21 cellular contexts compared by ENCODE assay signal in the genomic region with DNA sequence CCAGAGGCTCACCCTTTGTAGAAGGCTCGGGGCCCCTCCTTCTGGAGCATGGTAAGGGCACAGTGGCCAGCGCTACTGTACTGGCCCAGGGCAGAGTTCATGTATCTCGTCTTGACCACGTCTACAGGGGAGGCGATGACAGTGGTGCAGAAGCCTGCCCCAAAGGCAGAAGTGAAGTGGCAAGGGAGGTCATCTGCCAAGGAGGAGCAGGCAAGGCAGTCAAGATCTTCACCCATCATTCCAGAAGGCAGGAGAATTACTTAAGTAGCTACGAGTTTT. TPM values are rescaled to one million over a fixed set of nuclear protein-coding genes. Genes with fewer than 3 reads are reported as not detected.
DNase-seq lines count a peak whose midpoint lies in the region; ATAC-seq lines count a peak whose summit lies in the region.
"Had no signal": no experiment of that assay in that cellular context is flagged by ENCODE, and none has a peak within 500 bp of the region (broad histone marks: within the 10 kb centered on the region; RNA-seq: fewer than 3 reads in every experiment).

No MANE protein-coding gene starts in this region.

- H3K4me1 Mint-ChIP-seq in activated CD4-positive, alpha-beta T cell treated with anti-CD3 and anti-CD28 coated beads, Interleukin-2, amount 10 ng/mL, durations not matched to agents 7 days and 5 days, result peaks cover 96% of the 10 kb centered on the region
- peaks cover 60 to 76% (median 68%) of the 10 kb centered on the region in 3 donors for H3K4me1 Mint-ChIP-seq in IgD-negative memory B cell
- peaks cover 45% of the 10 kb centered on the region for H3K4me1 Mint-ChIP-seq in activated naive CD8-positive, alpha-beta T cell treated with anti-CD3 and anti-CD28 coated beads, Interleukin-2, amount 10 ng/mL, durations not matched to agents 7 days and 5 days

- no peak for ATAC-seq in activated naive CD8-positive, alpha-beta T cell treated with anti-CD3 and anti-CD28 coated beads, Interleukin-2, amount 10 ng/mL, durations not matched to agents 7 days and 5 days (ENCODE audit: low read depth)
- ATAC-seq in sciatic nerve, result no peak
- ATAC-seq: A549, K562, Panc1 had no signal

- POLR2A ChIA-PET in activated CD4-positive, alpha-beta T cell treated with anti-CD3 and anti-CD28 coated beads, Interleukin-2, amount 10 ng/mL, durations not matched to agents 7 days and 5 days (lab: Charles Lee), result interaction anchor here (0.7 kb wide), 1 partner anchor 48 kb away, joined by 4 read pairs; no protein-coding TSS in a partner anchor
- POLR2A ChIA-PET in activated naive CD8-positive, alpha-beta T cell treated with anti-CD3 and anti-CD28 coated beads, Interleukin-2, amount 10 ng/mL, durations not matched to agents 7 days and 5 days (lab: Charles Lee), result interaction anchor here (6.0 kb wide), 1 partner anchor 19 kb away, joined by 36 read pairs; no protein-coding TSS in a partner anchor

- H3K27me3 Mint-ChIP-seq in activated CD4-positive, alpha-beta T cell treated with anti-CD3 and anti-CD28 coated beads, Interleukin-2, amount 10 ng/mL, durations not matched to agents 7 days and 5 days, result no peaks in the 10 kb centered on the region
- H3K27me3 Mint-ChIP-seq in IgD-negative memory B cell, result peaks cover 2% of the 10 kb centered on the region
- no peaks in the 10 kb centered on the region for H3K27me3 Mint-ChIP-seq in activated naive CD8-positive, alpha-beta T cell treated with anti-CD3 and anti-CD28 coated beads, Interleukin-2, amount 10 ng/mL, durations not matched to agents 7 days and 5 days

- intact Hi-C loops in sciatic nerve (cut with DNase I), result no loop called here

- H3K4me3 Mint-ChIP-seq in activated CD4-positive, alpha-beta T cell treated with anti-CD3 and anti-CD28 coated beads, Interleukin-2, amount 10 ng/mL, durations not matched to agents 7 days and 5 days, result peak overlapping the region; percentile 0
- peak overlapping the region; percentile 41 to 88 (median 70) for H3K4me3 Mint-ChIP-seq in IgD-negative memory B cell
- H3K4me3 Mint-ChIP-seq in activated naive CD8-positive, alpha-beta T cell treated with anti-CD3 and anti-CD28 coated beads, Interleukin-2, amount 10 ng/mL, durations not matched to agents 7 days and 5 days, result peak overlapping the region; percentile 11
- H3K4me3 Mint-ChIP-seq: endodermal cell, H9, nephron had no signal

- H3K27ac Mint-ChIP-seq in activated CD4-positive, alpha-beta T cell treated with anti-CD3 and anti-CD28 coated beads, Interleukin-2, amount 10 ng/mL, durations not matched to agents 7 days and 5 days, result peak overlapping the region; percentile 94
- H3K27ac Mint-ChIP-seq in IgD-negative memory B cell, result peak overlapping the region; percentile 80 to 97 (median 93)
- H3K27ac Mint-ChIP-seq in activated naive CD8-positive, alpha-beta T cell treated with anti-CD3 and anti-CD28 coated beads, Interleukin-2, amount 10 ng/mL, durations not matched to agents 7 days and 5 days, result peak overlapping the region; percentile 89
- H3K27ac Mint-ChIP-seq: endodermal cell, nephron had no signal

- H3K9me3 Mint-ChIP-seq in activated CD4-positive, alpha-beta T cell treated with anti-CD3 and anti-CD28 coated beads, Interleukin-2, amount 10 ng/mL, durations not matched to agents 7 days and 5 days, result no peaks in the 10 kb centered on the region
- H3K9me3 Mint-ChIP-seq in IgD-negative memory B cell, result no peaks in the 10 kb centered on the region
- H3K9me3 Mint-ChIP-seq in activated naive CD8-positive, alpha-beta T cell treated with anti-CD3 and anti-CD28 coated beads, Interleukin-2, amount 10 ng/mL, durations not matched to agents 7 days and 5 days, result no peaks in the 10 kb centered on the region
- H3K9me3 Mint-ChIP-seq: endodermal cell, H9, nephron had no signal

- H3K36me3 Mint-ChIP-seq in activated CD4-positive, alpha-beta T cell treated with anti-CD3 and anti-CD28 coated beads, Interleukin-2, amount 10 ng/mL, durations not matched to agents 7 days and 5 days (ENCODE audit: low read depth), result peaks cover 77% of the 10 kb centered on the region
- peaks cover 23% of the 10 kb centered on the region for H3K36me3 Mint-ChIP-seq in IgD-negative memory B cell
- H3K36me3 Mint-ChIP-seq in activated naive CD8-positive, alpha-beta T cell treated with anti-CD3 and anti-CD28 coated beads, Interleukin-2, amount 10 ng/mL, durations not matched to agents 7 days and 5 days, result peaks cover 50% of the 10 kb centered on the region

- CTCF ChIA-PET in activated CD4-positive, alpha-beta T cell treated with anti-CD3 and anti-CD28 coated beads, Interleukin-2, amount 10 ng/mL, durations not matched to agents 7 days and 5 days (lab: Charles Lee), result interaction anchor here (1.3 to 2.4 kb wide), 2 partner anchors 10 to 11 kb away, joined by 4 to 7 read pairs; no protein-coding TSS in a partner anchor

- DNase-seq in activated CD4-positive, alpha-beta T cell treated with anti-CD3 and anti-CD28 coated beads, Interleukin-2, amount 10 ng/mL, durations not matched to agents 7 days and 5 days, result no peak
- no peak for DNase-seq in activated CD4-positive, alpha-beta T cell treated with anti-CD3 and anti-CD28 coated beads, Interleukin-2, amount 50 U/mL, for 4 hours
- DNase-seq in activated naive CD8-positive, alpha-beta T cell treated with anti-CD3 and anti-CD28 coated beads, Interleukin-2, amount 10 ng/mL, durations not matched to agents 7 days and 5 days, result no peak
- DNase-seq in sciatic nerve (ENCODE audit: low spot score), result peak; percentile 23
- DNase-seq in NCI-H1417 treated with DMSO at 0.1 percent for 48 hours (lab: John Stamatoyannopoulos, UW), result no peak
- no peak for DNase-seq in NCI-H510A treated with DMSO at 0.1 percent for 48 hours (lab: John Stamatoyannopoulos, UW)
- DNase-seq in NCI-H1092 treated with DMSO at 0.1 percent for 48 hours (lab: John Stamatoyannopoulos, UW), result no peak
- DNase-seq: central memory CD4-positive, alpha-beta T cell; DND-41; endodermal cell; H9; islet precursor cell; NCI-H1048; NCI-H748 treated with DMSO at 0.1 percent for 48 hours; stomach had no signal

RNA-seq across cellular contexts. Expression of a gene that starts 7.2 kb away (rescaled TPM):
- total RNA-seq in activated CD4-positive, alpha-beta T cell treated with anti-CD3 and anti-CD28 coated beads, Interleukin-2, amount 10 ng/mL, durations not matched to agents 7 days and 5 days, result 100 to 1,000 TPM; 326 to 344 TPM
- polyA plus RNA-seq in IgD-negative memory B cell, result 1,475 TPM
- total RNA-seq in activated naive CD8-positive, alpha-beta T cell treated with anti-CD3 and anti-CD28 coated beads, Interleukin-2, amount 10 ng/mL, durations not matched to agents 7 days and 5 days, result 100 to 1,000 TPM; 267 TPM
- 43.1 TPM for total RNA-seq in sciatic nerve

RNA-seq across cellular contexts. Expression of a gene that starts 24.6 kb away (rescaled TPM):
- total RNA-seq in activated CD4-positive, alpha-beta T cell treated with anti-CD3 and anti-CD28 coated beads, Interleukin-2, amount 10 ng/mL, durations not matched to agents 7 days and 5 days, result under 1 TPM; 0.15 to 0.31 TPM
- polyA plus RNA-seq in IgD-negative memory B cell, result 0.35 TPM
- total RNA-seq in activated naive CD8-positive, alpha-beta T cell treated with anti-CD3 and anti-CD28 coated beads, Interleukin-2, amount 10 ng/mL, durations not matched to agents 7 days and 5 days, result under 1 TPM in 1 of 2 experiments, not detected in 1; 0.47 TPM
- total RNA-seq in sciatic nerve, result 0.62 TPM
- total RNA-seq: H9, K562, lung microvascular endothelial cell, stomach had no signal

RNA-seq across cellular contexts. Expression of a gene that starts 33.5 kb away (rescaled TPM):
- total RNA-seq in activated CD4-positive, alpha-beta T cell treated with anti-CD3 and anti-CD28 coated beads, Interleukin-2, amount 10 ng/mL, durations not matched to agents 7 days and 5 days, result 1 to 10 TPM; 2.5 to 3.2 TPM
- polyA plus RNA-seq in IgD-negative memory B cell, result 0.19 TPM
- total RNA-seq in activated naive CD8-positive, alpha-beta T cell treated with anti-CD3 and anti-CD28 coated beads, Interleukin-2, amount 10 ng/mL, durations not matched to agents 7 days and 5 days, result 1 to 10 TPM; 4.0 to 4.1 TPM
- total RNA-seq in sciatic nerve, result 2.6 TPM

Comparison
In these comparisons a context has a peak if more than half of its experiments do, and no peak if none do; other contexts are left out.
1. H3K4me3 Mint-ChIP-seq: peak in every context shown above with its lines; median percentile 70 in IgD-negative memory B cell; 11 in activated naive CD8-positive, alpha-beta T cell treated with anti-CD3 and anti-CD28 coated beads, Interleukin-2, amount 10 ng/mL, durations not matched to agents 7 days and 5 days; 0 in activated CD4-positive, alpha-beta T cell treated with anti-CD3 and anti-CD28 coated beads, Interleukin-2, amount 10 ng/mL, durations not matched to agents 7 days and 5 days.